In genomic region chr19:13018037-13018914, GRCh38 we compare ENCODE assay signal across 12 cellular contexts. TPM values are rescaled to one million over a fixed set of nuclear protein-coding genes. Genes with fewer than 3 reads are reported as not detected.
DNase-seq lines count a peak whose midpoint lies in the region; ATAC-seq lines count a peak whose summit lies in the region.
"Had no signal": no experiment of that assay in that cellular context is flagged by ENCODE, and none has a peak within 500 bp of the region (broad histone marks: within the 10 kb centered on the region; RNA-seq: fewer than 3 reads in every experiment).

No MANE protein-coding gene starts in this region.

- peaks cover 24% of the 10 kb centered on the region for H3K4me1 ChIP-seq in right cardiac atrium (ENCODE audit: control insufficient read depth, insufficient read depth, low read length)
- peaks cover 90% of the 10 kb centered on the region for H3K4me1 ChIP-seq in skeletal muscle satellite cell (ENCODE audit: control insufficient read depth, insufficient read depth, low read length)

- peak overlapping the region; percentile 83 for H3K9ac ChIP-seq in skeletal muscle satellite cell (ENCODE audit: low read depth, low read length)

- no peaks in the 10 kb centered on the region for H3K36me3 ChIP-seq in skeletal muscle satellite cell (ENCODE audit: insufficient read depth, low read length)

- H3K4me3 ChIP-seq in right cardiac atrium (ENCODE audit: low read length) (no peak overlapping the region), skeletal muscle satellite cell (ENCODE audit: low read length) (peak overlapping the region; percentile 64)

- WGBS in right cardiac atrium, result 35% methylated on average over 21 of the region's 21 CpGs

- DNase-seq in GM03348 (ENCODE audit: low spot score), result peak; percentile 72
- peak; percentile 87 for DNase-seq in astrocyte of the hippocampus (ENCODE audit: low read depth, low spot score)
- peak; percentile 77 to 93 (median 90) for DNase-seq in right cardiac atrium
- DNase-seq in dedifferentiated amniotic fluid mesenchymal stem cell (ENCODE audit: extremely low spot score), result no peak
- no peak for DNase-seq in CD1c-positive myeloid dendritic cell (ENCODE audit: extremely low spot score)
- DNase-seq in NCI-H524 (lab: John Stamatoyannopoulos, UW), result no peak
- DNase-seq: DMS79, NCI-H526 treated with DMSO at 0.1 percent for 48 hours had no signal

- H3K4me2 ChIP-seq in skeletal muscle satellite cell (ENCODE audit: low read length), result peak overlapping the region; percentile 91

- peak in 1 of 2 donors; percentile 52 for ATAC-seq in right cardiac atrium
- no peak for ATAC-seq in GM21529 (IDR thresholded peaks at IDR 0.05; ENCODE audit: unreplicated experiment)

- H3K27me3 ChIP-seq in right cardiac atrium (ENCODE audit: control insufficient read depth, insufficient read depth) (no peaks in the 10 kb centered on the region), skeletal muscle satellite cell (ENCODE audit: control insufficient read depth, insufficient read depth, low read length) (no peaks in the 10 kb centered on the region)

- H3K9me3 ChIP-seq in right cardiac atrium (ENCODE audit: control insufficient read depth, low read length) (no peaks in the 10 kb centered on the region), skeletal muscle satellite cell (replicated peaks; ENCODE audit: low read length) (no peaks in the 10 kb centered on the region)

- intact Hi-C loops in right cardiac atrium (cut with DNase I), result no loop called here

- peak overlapping the region; percentile 93 for H3K27ac ChIP-seq in right cardiac atrium (ENCODE audit: low read length)

RNA-seq across cellular contexts. Expression of gene NFIX, which starts 23.0 kb away (rescaled TPM):
- total RNA-seq in right cardiac atrium, result 100 to 1,000 TPM; 123 to 168 (median 156) TPM
- 67.4 TPM for polyA plus RNA-seq in right cardiac atrium
- 41.6 and 60.9 TPM in 2 replicates for total RNA-seq in skeletal muscle satellite cell (2012; rRNA removed)

RNA-seq across cellular contexts. Expression of gene DAND5, which starts 48.9 kb away (rescaled TPM):
- 10 to 100 TPM in 2 of 4 donors, 1 to 10 TPM in 2; 5.0 to 13.8 (median 11.1) TPM for total RNA-seq in right cardiac atrium
- 7.0 TPM for polyA plus RNA-seq in right cardiac atrium
- total RNA-seq in skeletal muscle satellite cell (2012; rRNA removed), result not detected in 2 replicates
- total RNA-seq: subcutaneous adipose tissue; T-helper 2 cell treated with Interferon-gamma antibody and Interleukin-4, amounts not matched to agents 100 ng/mL and 5 ng/mL, for 36 hours had no signal

Comparison
In these comparisons a context has a peak if more than half of its experiments do, and no peak if none do; other contexts are left out.
1. DNase-seq: peak in GM03348 (single experiment), astrocyte of the hippocampus (single experiment) and right cardiac atrium (3 of 3); none in dedifferentiated amniotic fluid mesenchymal stem cell (single experiment), CD1c-positive myeloid dendritic cell (single experiment) and NCI-H524 (0 of 2).